ENCODE assay signal across 13 cellular contexts in the genomic region with DNA sequence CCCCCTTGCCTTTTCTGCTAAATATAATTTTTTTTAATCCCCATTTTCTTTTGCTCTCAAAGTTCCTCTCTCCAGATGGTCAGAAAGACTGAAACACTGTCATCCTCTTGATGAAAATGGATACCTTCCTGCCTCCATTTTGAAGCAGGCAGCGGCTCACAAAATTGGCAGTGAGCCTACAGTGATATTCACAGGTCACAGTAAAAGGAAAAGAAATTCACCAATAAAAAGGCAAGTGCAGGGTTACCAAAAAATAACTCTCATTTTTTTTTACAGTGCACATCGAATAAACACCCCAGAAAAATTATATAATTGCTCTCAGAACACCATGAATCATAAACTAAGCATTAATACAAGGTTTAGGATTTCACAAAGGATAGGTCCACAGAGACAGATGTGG.
A peak's percentile ranks its signal among the peaks of the same experiment; 100 is the strongest.
DNase-seq lines count a peak whose midpoint lies in the region; TF ChIP-seq lines count a peak whose summit lies in the region.
"Had no signal": no experiment of that assay in that cellular context is flagged by ENCODE, and none has a peak within 500 bp of the region (broad histone marks: within the 10 kb centered on the region; RNA-seq: fewer than 3 reads in every experiment).

No MANE protein-coding gene starts in this region.

- peaks cover 92% of the 10 kb centered on the region for H3K79me2 ChIP-seq in MM.1S (ENCODE audit: low read length)

- no peak overlapping the region for H3K9ac ChIP-seq in MM.1S (ENCODE audit: low read length)

- no peaks in the 10 kb centered on the region for H4K20me1 ChIP-seq in MM.1S (ENCODE audit: insufficient read depth, low read length)

- no peaks in the 10 kb centered on the region for H3K9me2 ChIP-seq in MM.1S (replicated peaks; ENCODE audit: insufficient read depth, low read length)

- TF ChIP-seq CTCF in MM.1S (IDR thresholded peaks at IDR 0.05; ENCODE audit: low read length) (no peak), fibroblast of mammary gland (conservative IDR thresholded peaks at IDR 0.05; ENCODE audit: control insufficient read depth, insufficient read depth, low read depth, low read length) (no peak)

- no peak overlapping the region for H2AFZ ChIP-seq in MM.1S (ENCODE audit: low read length)

- DNase-seq in COR-L47 (lab: John Stamatoyannopoulos, UW) (peak; percentile 51), MM.1S (no peak), NCI-H69 (lab: John Stamatoyannopoulos, UW) (peak; percentile 94), fibroblast of mammary gland (ENCODE audit: low read depth) (peak; percentile 41), SW480 (ENCODE audit: low spot score) (no peak), putamen (ENCODE audit: low spot score) (no peak), SW 1271 (lab: John Stamatoyannopoulos, UW) (no peak)
- DNase-seq in effector CD8-positive, alpha-beta T cell (lab: John Stamatoyannopoulos, UW), result no peak
- DNase-seq: activated CD4-positive, alpha-beta T cell treated with anti-CD3 and anti-CD28 coated beads, Interleukin-2, amount 10 ng/mL, durations not matched to agents 7 days and 5 days; activated effector memory CD4-positive, alpha-beta T cell treated with anti-CD3 and anti-CD28 coated beads, Interleukin-2, amount 50 U/mL, for 16 hours; NCI-H526 treated with DMSO at 0.1 percent for 48 hours; stimulated activated CD4-positive, alpha-beta T cell treated with anti-CD3 and anti-CD28 coated beads, Interleukin-4, amount 100 ng/mL, for 4 hours; stomach had no signal

- peaks cover 6% of the 10 kb centered on the region; the same call in 1 of the 2 replicates for H3K36me3 ChIP-seq in MM.1S (replicated peaks; ENCODE audit: insufficient read depth, low read length)

- H3K4me3 ChIP-seq in MM.1S (ENCODE audit: low read length) (no peak overlapping the region), fibroblast of mammary gland (ENCODE audit: control insufficient read depth, low read depth, low read length) (no peak overlapping the region)
- H3K4me3 ChIP-seq: stomach had no signal

- peak overlapping the region; percentile 57 for H3K4me2 ChIP-seq in MM.1S (ENCODE audit: low read depth, low read length)

- no peaks in the 10 kb centered on the region for H3K27me3 ChIP-seq in MM.1S (replicated peaks; ENCODE audit: insufficient read depth, low read length)
- H3K27me3 ChIP-seq: stomach had no signal

- H3F3A ChIP-seq in MM.1S (ENCODE audit: insufficient read depth, low read length), result peaks cover 19% of the 10 kb centered on the region

- no peaks in the 10 kb centered on the region for H3K9me3 ChIP-seq in MM.1S (replicated peaks; ENCODE audit: insufficient read depth, low read length)
- H3K9me3 ChIP-seq: stomach had no signal

- peaks cover 30% of the 10 kb centered on the region for H3K4me1 ChIP-seq in MM.1S (ENCODE audit: low read length)
- H3K4me1 ChIP-seq: stomach had no signal

- peak overlapping the region; percentile 36; the same call in 1 of the 2 replicates for H3K27ac ChIP-seq in MM.1S (ENCODE audit: low read length)
- H3K27ac ChIP-seq: stomach had no signal

Comparison
In these comparisons a context has a peak if more than half of its experiments do, and no peak if none do; other contexts are left out.
1. DNase-seq: peak in COR-L47 (single experiment), NCI-H69 (single experiment) and fibroblast of mammary gland (single experiment); none in MM.1S (single experiment), SW480 (single experiment), putamen (single experiment), SW 1271 (0 of 2) and effector CD8-positive, alpha-beta T cell (single experiment).